Comparison of ENCODE assay signal across 10 cellular contexts in the genomic region with DNA sequence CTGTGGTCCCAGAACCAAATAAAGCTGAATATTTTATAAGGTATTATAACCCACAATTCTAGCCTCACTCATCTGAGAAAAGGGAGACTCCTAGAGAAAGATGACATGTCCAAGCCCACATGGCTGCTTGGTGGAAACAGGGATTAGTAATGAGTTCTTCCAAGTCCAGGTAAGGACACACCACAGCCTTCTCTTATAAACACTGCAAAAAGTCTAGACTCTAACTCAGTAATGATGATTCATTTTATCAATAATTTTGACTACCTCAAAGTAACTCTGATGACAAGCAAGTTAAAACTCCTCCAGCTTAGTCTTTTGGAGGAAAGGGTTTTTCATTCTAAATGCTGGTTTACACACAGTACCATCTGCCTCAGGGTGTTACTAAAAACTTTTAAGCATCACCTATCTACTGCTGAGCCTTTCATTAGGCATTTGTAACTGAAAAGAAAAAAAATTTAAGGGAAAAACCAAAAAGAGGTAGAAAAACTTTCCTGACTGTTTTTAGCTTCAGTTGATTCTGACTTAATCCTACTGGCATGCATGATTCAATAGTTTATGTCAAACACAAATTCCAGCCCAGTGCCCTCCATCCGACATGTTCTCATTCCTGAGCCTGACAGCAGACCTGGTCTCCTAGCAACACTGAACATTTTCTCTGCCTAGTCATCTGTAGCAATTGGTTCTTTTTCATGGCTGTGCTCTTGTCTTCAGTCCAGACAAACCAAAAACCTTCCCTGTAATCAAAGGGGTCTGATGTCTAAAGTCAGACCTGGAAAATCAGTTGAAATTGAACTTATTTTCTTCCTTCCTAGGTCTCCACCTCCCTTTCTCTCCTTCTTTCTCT. TPM values are rescaled to one million over a fixed set of nuclear protein-coding genes. Genes with fewer than 3 reads are reported as not detected.
DNase-seq lines count a peak whose midpoint lies in the region; ATAC-seq, FAIRE-seq and TF ChIP-seq lines count a peak whose summit lies in the region.
"Had no signal": no experiment of that assay in that cellular context is flagged by ENCODE, and none has a peak within 500 bp of the region (broad histone marks: within the 10 kb centered on the region; RNA-seq: fewer than 3 reads in every experiment).

No MANE protein-coding gene starts in this region.

- TF ChIP-seq CTCF in foreskin keratinocyte (conservative IDR thresholded peaks at IDR 0.05) = no peak

- peak overlapping the region; percentile 34 for H3K27ac ChIP-seq in foreskin keratinocyte
- H3K27ac ChIP-seq in small intestine (ENCODE audit: low read depth in 1 of 2, low read length in 1 of 2) = peak overlapping the region in 1 of 2 donors; percentile 61
- H3K27ac ChIP-seq: KMS-11 had no signal

- 25 to 56% (median 47%) methylated on average over 1 of the region's 1 CpG for WGBS in small intestine, 3 donors

- H3K4me1 ChIP-seq in foreskin keratinocyte (peaks cover 28% of the 10 kb centered on the region), small intestine (ENCODE audit: control insufficient read depth in 2 of 2, insufficient read depth in 1 of 2, low read depth in 1 of 2, low read length in 1 of 2) (no peaks in the 10 kb centered on the region)

- no peaks in the 10 kb centered on the region for H3K9me3 ChIP-seq in small intestine (ENCODE audit: control insufficient read depth, low read depth)

- DNase-seq in GM03348 (ENCODE audit: low spot score) (peak; percentile 87), foreskin keratinocyte (peak; percentile 96 to 98), retina (peak; percentile 82), NCI-H1417 treated with DMSO at 0.1 percent for 48 hours (lab: John Stamatoyannopoulos, UW) (no peak), NCI-H1930 (lab: John Stamatoyannopoulos, UW) (no peak), small intestine (no peak)

- H3K27me3 ChIP-seq in foreskin keratinocyte = no peaks in the 10 kb centered on the region
- H3K27me3 ChIP-seq in small intestine (ENCODE audit: control insufficient read depth in 2 of 2, insufficient read depth in 2 of 2, low read length in 2 of 2) = no peaks in the 10 kb centered on the region

- no peak for FAIRE-seq in small intestine (lab: Jason Lieb, UNC)
- FAIRE-seq: GM18507 had no signal

- ATAC-seq in SK-N-SH treated with all-trans-retinoic acid at 6 μM for 48 hours = peak; percentile 98
- peak; percentile 96 for ATAC-seq in foreskin keratinocyte
- ATAC-seq in HG03457 (IDR thresholded peaks at IDR 0.05; ENCODE audit: unreplicated experiment) = no peak

- H3K36me3 ChIP-seq in small intestine (ENCODE audit: control insufficient read depth in 2 of 2, insufficient read depth in 2 of 2, low read length in 2 of 2) = no peaks in the 10 kb centered on the region

- H3K4me3 ChIP-seq in small intestine (ENCODE audit: low read depth in 1 of 2, low read length in 2 of 2) = no peak overlapping the region

TF ChIP-seq in SK-N-SH treated with all-trans-retinoic acid at 6 μM for 48 hours, 23 proteins besides CTCF, POLR2A, EP300 and RAD21:
- TF ChIP-seq ZC3H10 (CRISPR knock-in tag; IDR thresholded peaks at IDR 0.05) = 0 out of 2 replicates have a peak, but pooled peaks have one; percentile 46
- TF ChIP-seq, protein P1, sequence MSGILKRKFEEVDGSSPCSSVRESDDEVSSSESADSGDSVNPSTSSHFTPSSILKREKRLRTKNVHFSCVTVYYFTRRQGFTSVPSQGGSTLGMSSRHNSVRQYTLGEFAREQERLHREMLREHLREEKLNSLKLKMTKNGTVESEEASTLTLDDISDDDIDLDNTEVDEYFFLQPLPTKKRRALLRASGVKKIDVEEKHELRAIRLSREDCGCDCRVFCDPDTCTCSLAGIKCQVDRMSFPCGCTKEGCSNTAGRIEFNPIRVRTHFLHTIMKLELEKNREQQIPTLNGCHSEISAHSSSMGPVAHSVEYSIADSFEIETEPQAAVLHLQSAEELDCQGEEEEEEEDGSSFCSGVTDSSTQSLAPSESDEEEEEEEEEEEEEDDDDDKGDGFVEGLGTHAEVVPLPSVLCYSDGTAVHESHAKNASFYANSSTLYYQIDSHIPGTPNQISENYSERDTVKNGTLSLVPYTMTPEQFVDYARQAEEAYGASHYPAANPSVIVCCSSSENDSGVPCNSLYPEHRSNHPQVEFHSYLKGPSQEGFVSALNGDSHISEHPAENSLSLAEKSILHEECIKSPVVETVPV (CRISPR knock-in tag; IDR thresholded peaks at IDR 0.05) = no peak
- peak; percentile 78; the same call in 1 of the 2 replicates for TF ChIP-seq ZFP3 (CRISPR knock-in tag; IDR thresholded peaks at IDR 0.05)
- TF ChIP-seq ZNF565 (CRISPR knock-in tag; conservative IDR thresholded peaks at IDR 0.05; ENCODE audit: low read depth) = no peak
- no peak for TF ChIP-seq ZFP30 (CRISPR knock-in tag; IDR thresholded peaks at IDR 0.05)
- no peak for TF ChIP-seq TOX (CRISPR knock-in tag; IDR thresholded peaks at IDR 0.05; ENCODE audit: borderline replicate concordance)
- TF ChIP-seq ARNTL (CRISPR knock-in tag; IDR thresholded peaks at IDR 0.05; ENCODE audit: borderline replicate concordance, low read depth) = no peak
- no peak for TF ChIP-seq ZNF8 (CRISPR knock-in tag; IDR thresholded peaks at IDR 0.05)
- TF ChIP-seq SNAI2 (CRISPR knock-in tag; IDR thresholded peaks at IDR 0.05) = peak; percentile 93
- peak; percentile 99 for TF ChIP-seq CSDC2 (CRISPR knock-in tag; IDR thresholded peaks at IDR 0.05)
- peak; percentile 65 for TF ChIP-seq ISL1 (CRISPR knock-in tag; IDR thresholded peaks at IDR 0.05)

RNA-seq across cellular contexts. Expression of a gene that starts 43.9 kb away (rescaled TPM):
- total RNA-seq in foreskin keratinocyte = 42.3 and 86.8 TPM in 2 replicates
- polyA plus RNA-seq in foreskin keratinocyte = 21.8 and 57.9 TPM in 2 replicates
- 1 to 10 TPM in 1 of 3 donors, under 1 TPM in 2; 0.22 to 1.7 (median 0.27) TPM for polyA plus RNA-seq in small intestine

Comparison
In these comparisons a context has a peak if more than half of its experiments do, and no peak if none do; other contexts are left out.
1. DNase-seq: peak in GM03348 (single experiment), foreskin keratinocyte (2 of 2) and retina (single experiment); none in NCI-H1417 treated with DMSO at 0.1 percent for 48 hours (single experiment), NCI-H1930 (0 of 2) and small intestine (single experiment).